Comparison of ENCODE assay signal across 9 cellular contexts in the genomic region with DNA sequence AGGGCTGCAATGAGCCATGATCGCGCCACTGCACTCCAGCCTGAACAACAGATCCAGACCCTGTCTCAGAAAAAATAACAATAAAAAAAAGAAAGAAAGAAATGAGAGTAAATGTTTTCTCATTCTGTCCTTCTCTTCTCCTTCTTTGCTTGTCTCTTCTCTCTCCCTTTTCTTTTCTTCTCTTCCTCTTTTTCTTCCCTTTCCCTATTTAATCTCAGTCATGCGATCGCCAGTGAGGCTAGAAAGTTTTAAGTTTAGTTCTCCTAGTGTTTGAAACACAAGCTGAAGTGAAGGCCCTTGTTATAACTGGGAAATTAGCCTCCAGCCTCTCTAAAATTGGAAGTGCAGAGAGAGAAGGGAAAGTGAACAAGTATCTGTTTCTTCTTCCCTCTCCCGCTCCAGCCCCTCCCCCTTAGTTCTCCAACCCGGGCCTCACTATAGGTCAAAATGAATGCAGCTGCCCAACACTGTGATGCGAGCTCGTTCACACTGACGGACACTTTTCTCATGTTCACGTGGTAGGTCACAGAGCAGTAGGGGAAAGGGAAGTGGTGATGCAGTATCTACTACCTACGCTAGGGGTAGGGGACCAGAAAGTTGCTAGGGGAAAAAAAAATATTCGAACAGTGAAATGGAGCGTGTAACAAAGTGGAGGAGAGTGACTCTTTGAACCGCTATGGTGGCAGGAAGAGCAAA. TPM values are rescaled to one million over a fixed set of nuclear protein-coding genes. Genes with fewer than 3 reads are reported as not detected.
A peak's percentile ranks its signal among the peaks of the same experiment; 100 is the strongest.
DNase-seq lines count a peak whose midpoint lies in the region; ATAC-seq, FAIRE-seq and TF ChIP-seq lines count a peak whose summit lies in the region.
"Had no signal": no experiment of that assay in that cellular context is flagged by ENCODE, and none has a peak within 500 bp of the region (broad histone marks: within the 10 kb centered on the region; RNA-seq: fewer than 3 reads in every experiment).

No MANE protein-coding gene starts in this region.

- no peak for TF ChIP-seq POLR2A in NB4 (IDR thresholded peaks at IDR 0.05; ENCODE audit: extremely low read depth, insufficient read length)
- no peak for TF ChIP-seq POLR2A in vagina (IDR thresholded peaks at IDR 0.05)

- H3K9me3 ChIP-seq in vagina: no peaks in the 10 kb centered on the region

- H3K27me3 ChIP-seq in vagina: no peaks in the 10 kb centered on the region

- H3K4me3 ChIP-seq in NB4 (ENCODE audit: low read depth, low read length) (no peak overlapping the region), vagina (no peak overlapping the region)

- peak; percentile 99 for FAIRE-seq in GM18507 (lab: Jason Lieb, UNC)
- FAIRE-seq: TTC549 had no signal

- intact Hi-C loops in head of caudate nucleus (cut with DNase I) (no loop called here), vagina (cut with DNase I) (no loop called here)

- ATAC-seq in HG02571 (IDR thresholded peaks at IDR 0.05; ENCODE audit: unreplicated experiment): peak; percentile 99

- H3K27ac ChIP-seq in vagina: no peak overlapping the region

- peak; percentile 70 for DNase-seq in GM18507 (ENCODE audit: extremely low spot score, insufficient read length, low read depth)
- peak; percentile 82 for DNase-seq in NB4 (ENCODE audit: low read depth)
- peak; percentile 31 for DNase-seq in activated T-cell treated with anti-CD3 and anti-CD28 coated beads for 24 hours (ENCODE audit: low read depth)
- DNase-seq in head of caudate nucleus: peak in 38 of 42 donors; percentile 11 to 70 (median 36)
- DNase-seq in stimulated activated CD4-positive, alpha-beta T cell treated with anti-CD3 and anti-CD28 coated beads, Interleukin-12 subunit alpha, Interleukin-12 subunit beta, amount 100 ng/mL, for 4 hours: peak; percentile 5
- DNase-seq in vagina (ENCODE audit: extremely low spot score in 2 of 2): no peak
- DNase-seq in NCI-H1105 treated with DMSO at 0.1 percent for 48 hours (lab: John Stamatoyannopoulos, UW): no peak

- H3K4me1 ChIP-seq in vagina: no peaks in the 10 kb centered on the region

- TF ChIP-seq CTCF in NB4 (IDR thresholded peaks at IDR 0.05; ENCODE audit: low read depth, low read length) (peak; percentile 22), vagina (IDR thresholded peaks at IDR 0.05) (no peak)

- no peaks in the 10 kb centered on the region for H3K36me3 ChIP-seq in vagina

RNA-seq across cellular contexts. Expression of a gene that starts 23.4 kb away (rescaled TPM):
- total RNA-seq in vagina: 35.6 TPM

Comparison
In these comparisons a context has a peak if more than half of its experiments do, and no peak if none do; other contexts are left out.
1. DNase-seq: peak in GM18507 (single experiment), NB4 (single experiment), activated T-cell treated with anti-CD3 and anti-CD28 coated beads for 24 hours (single experiment), head of caudate nucleus (38 of 42) and stimulated activated CD4-positive, alpha-beta T cell treated with anti-CD3 and anti-CD28 coated beads, Interleukin-12 subunit alpha, Interleukin-12 subunit beta, amount 100 ng/mL, for 4 hours (single experiment); none in vagina (0 of 2) and NCI-H1105 treated with DMSO at 0.1 percent for 48 hours (single experiment).